Comparison of ENCODE assay signal across 8 cellular contexts in genomic region chr1:181142096-181143043, GRCh38. TPM values are rescaled to one million over a fixed set of nuclear protein-coding genes. Genes with fewer than 3 reads are reported as not detected.
DNase-seq lines count a peak whose midpoint lies in the region; ATAC-seq and TF ChIP-seq lines count a peak whose summit lies in the region.

No MANE protein-coding gene starts in this region.

- H3K9ac ChIP-seq in BLaER1 treated with 17β-estradiol and CSF1 and Interleukin-3, amounts not matched to agents 10 nM and 100 nM: peak overlapping the region in 8 of 11 experiments; percentile 17 to 58 (median 34); a peak in 10 of 22 replicates

- H3K4me2 ChIP-seq in BLaER1 treated with 17β-estradiol and CSF1 and Interleukin-3, amounts not matched to agents 10 nM and 100 nM: peak overlapping the region; percentile 67 to 99 (median 83)

- POLR2A ChIA-PET in activated CD8-positive, alpha-beta T cell treated with anti-CD3 and anti-CD28 coated beads for 36 hours (lab: Charles Lee): interaction anchor here (0.6 to 7.7 kb wide), 18 partner anchors 7 to 879 kb away, joined by 3 to 125 read pairs (median 6); partner anchors contain the start of genes IER5 and STX6

- no peaks in the 10 kb centered on the region for H3K36me3 ChIP-seq in BLaER1 treated with 17β-estradiol and CSF1 and Interleukin-3, amounts not matched to agents 10 nM and 100 nM

- intact Hi-C loops in activated CD8-positive, alpha-beta T cell treated with anti-CD3 and anti-CD28 coated beads for 36 hours (cut with micrococcal nuclease): loop anchor here (1.0 to 2.0 kb wide), 3 partner anchors 58 to 260 kb away; no protein-coding TSS in a partner anchor

- H3K4me1 Mint-ChIP-seq in activated CD8-positive, alpha-beta T cell treated with anti-CD3 and anti-CD28 coated beads for 36 hours (ENCODE audit: low read depth): peaks cover 47% of the 10 kb centered on the region

- DNase-seq in HK-2 (ENCODE audit: unreplicated experiment): peak; percentile 92
- peak; percentile 56 for DNase-seq in NCI-H748 treated with DMSO at 0.1 percent for 48 hours (lab: John Stamatoyannopoulos, UW)
- peak; percentile 95 for DNase-seq in activated CD8-positive, alpha-beta T cell treated with anti-CD3 and anti-CD28 coated beads for 36 hours
- peak; percentile 94 for DNase-seq in ecto neural progenitor cell (ENCODE audit: low spot score)
- peak; percentile 94 for DNase-seq in medulla oblongata (ENCODE audit: extremely low spot score)
- peak; percentile 68 for DNase-seq in stimulated activated CD8-positive, alpha-beta memory T cell treated with anti-CD3 and anti-CD28 coated beads, Interleukin-12 subunit alpha, Interleukin-12 subunit beta, amount 100 ng/mL, for 24 hours (ENCODE audit: extremely low read depth)

- H3K27me3 Mint-ChIP-seq in activated CD8-positive, alpha-beta T cell treated with anti-CD3 and anti-CD28 coated beads for 36 hours: peaks cover 3% of the 10 kb centered on the region

- CTCF ChIA-PET in activated CD8-positive, alpha-beta T cell treated with anti-CD3 and anti-CD28 coated beads for 36 hours (lab: Charles Lee): interaction anchor here (0.6 to 12.0 kb wide), 51 partner anchors 7 to 626 kb away, joined by 3 to 254 read pairs (median 5); partner anchors contain the start of genes IER5, KIAA1614, MR1 and STX6

- no peaks in the 10 kb centered on the region for H3K27me3 ChIP-seq in BLaER1 treated with 17β-estradiol and CSF1 and Interleukin-3, amounts not matched to agents 10 nM and 100 nM

- H3K27ac ChIP-seq in BLaER1 treated with 17β-estradiol and CSF1 and Interleukin-3, amounts not matched to agents 10 nM and 100 nM: peak overlapping the region in 6 of 11 experiments; percentile 27 to 62 (median 52); a peak in 10 of 22 replicates

- H3K4me3 ChIP-seq in BLaER1 treated with 17β-estradiol and CSF1 and Interleukin-3, amounts not matched to agents 10 nM and 100 nM: peak overlapping the region in 1 of 10 experiments; percentile 21; a peak in 2 of 20 replicates

- H3K36me3 Mint-ChIP-seq in activated CD8-positive, alpha-beta T cell treated with anti-CD3 and anti-CD28 coated beads for 36 hours (ENCODE audit: low read depth): no peaks in the 10 kb centered on the region

- no peaks in the 10 kb centered on the region for H3K9me3 Mint-ChIP-seq in activated CD8-positive, alpha-beta T cell treated with anti-CD3 and anti-CD28 coated beads for 36 hours

- ATAC-seq in GM19397 (IDR thresholded peaks at IDR 0.05; ENCODE audit: unreplicated experiment): peak; percentile 71
- peak; percentile 76 for ATAC-seq in activated CD8-positive, alpha-beta T cell treated with anti-CD3 and anti-CD28 coated beads for 36 hours

- H4K20me1 ChIP-seq in BLaER1 treated with 17β-estradiol and CSF1 and Interleukin-3, amounts not matched to agents 10 nM and 100 nM: no peaks in the 10 kb centered on the region

- peak overlapping the region; percentile 29 for H3K4me3 Mint-ChIP-seq in activated CD8-positive, alpha-beta T cell treated with anti-CD3 and anti-CD28 coated beads for 36 hours

- peaks cover 0 to 17% (median 12%) of the 10 kb centered on the region in 11 experiments; a peak in 17 of 22 replicates for H3K9me3 ChIP-seq in BLaER1 treated with 17β-estradiol and CSF1 and Interleukin-3, amounts not matched to agents 10 nM and 100 nM (replicated peaks in 1 of 11)

- H3K27ac Mint-ChIP-seq in activated CD8-positive, alpha-beta T cell treated with anti-CD3 and anti-CD28 coated beads for 36 hours: peak overlapping the region; percentile 89

- TF ChIP-seq CTCF in activated CD8-positive, alpha-beta T cell treated with anti-CD3 and anti-CD28 coated beads for 36 hours (IDR thresholded peaks at IDR 0.05): peak; percentile 95

- H3K4me1 ChIP-seq in BLaER1 treated with 17β-estradiol and CSF1 and Interleukin-3, amounts not matched to agents 10 nM and 100 nM: peaks cover 48 to 55% (median 51%) of the 10 kb centered on the region in 10 experiments

RNA-seq across cellular contexts. Expression of gene IER5, which starts 53.9 kb away (rescaled TPM):
- 10 to 100 TPM; 39.8 to 41.3 TPM for total RNA-seq in activated CD8-positive, alpha-beta T cell treated with anti-CD3 and anti-CD28 coated beads for 36 hours
